ENCODE assay signal across 21 cellular contexts in the genomic region with DNA sequence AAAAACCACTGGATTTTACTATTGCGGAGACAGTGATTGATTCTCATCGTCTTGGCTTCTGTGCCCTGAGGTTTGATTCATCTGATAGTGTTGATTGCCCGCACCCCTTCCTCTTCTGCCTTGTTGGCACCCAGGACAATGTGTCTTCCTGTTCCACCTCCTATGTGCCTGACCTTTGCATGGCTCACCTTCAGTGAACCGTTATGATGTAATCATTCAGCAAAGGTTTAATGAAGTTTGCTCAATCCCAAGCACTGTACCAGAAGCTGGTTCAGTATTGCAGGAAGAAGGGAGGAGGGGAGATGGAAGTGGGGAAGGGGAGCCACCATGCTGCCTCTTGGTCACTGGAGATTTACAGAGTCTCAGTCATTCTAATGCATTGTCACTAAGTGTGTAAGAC. TPM values are rescaled to one million over a fixed set of nuclear protein-coding genes. Genes with fewer than 3 reads are reported as not detected.
DNase-seq lines count a peak whose midpoint lies in the region; ATAC-seq, FAIRE-seq and TF ChIP-seq lines count a peak whose summit lies in the region.
"Had no signal": no experiment of that assay in that cellular context is flagged by ENCODE, and none has a peak within 500 bp of the region (broad histone marks: within the 10 kb centered on the region; RNA-seq: fewer than 3 reads in every experiment).

No MANE protein-coding gene starts in this region.

- H3K4me2 ChIP-seq in H1 (ENCODE audit: insufficient read depth in 1 of 2, low read depth in 2 of 2, low read length in 2 of 2), result no peak overlapping the region
- H3K4me2 ChIP-seq: A549 had no signal

- CTCF ChIA-PET in H1 (lab: Charles Lee; ENCODE audit: partially characterized antibody), result interaction anchor here (1.8 kb wide), 1 partner anchor 10 kb away, joined by 4 read pairs; no protein-coding TSS in a partner anchor

- H3K4me1 ChIP-seq in H1 (replicated peaks in 1 of 4; ENCODE audit: control insufficient read depth in 3 of 4, insufficient read depth in 4 of 4, low read length in 3 of 4), result peaks cover 0 to 3% (median 1%) of the 10 kb centered on the region in 4 experiments; a peak in 2 of 7 replicates
- H3K4me1 ChIP-seq in liver (ENCODE audit: control insufficient read depth in 4 of 4, insufficient read depth in 4 of 4, low read length in 3 of 4), result peaks cover 0 to 3% (median 0%) of the 10 kb centered on the region in 4 donors
- H3K4me1 ChIP-seq: A549 had no signal

- FAIRE-seq in H1 (lab: Jason Lieb, UNC), result peak; percentile 13
- no peak for FAIRE-seq in urothelium cell line (lab: Jason Lieb, UNC)
- FAIRE-seq: A549, G401.6, GM12892, GM19239 had no signal

- H3K27ac ChIP-seq in H1 (ENCODE audit: low read depth, low read length) (no peak overlapping the region), liver (ENCODE audit: low read depth in 1 of 2, low read length in 2 of 2) (no peak overlapping the region)
- H3K27ac ChIP-seq: A549, GM23248 had no signal

- no peak for TF ChIP-seq CTCF in H1 (IDR thresholded peaks at IDR 0.05; ENCODE audit: control extremely low read depth in 1 of 3, insufficient read depth in 1 of 3, low read depth in 1 of 3, low read length in 3 of 3)
- no peak for TF ChIP-seq CTCF in liver (IDR thresholded peaks at IDR 0.05; ENCODE audit: low read depth, low read length, missing input control)

- no peak overlapping the region for H2BK12ac ChIP-seq in H1 (ENCODE audit: low read depth, low read length)

- TF ChIP-seq RAD21 in H1 (IDR thresholded peaks at IDR 0.05 in 1 of 2, conservative IDR thresholded peaks at IDR 0.05 in 1 of 2; ENCODE audit: low read depth in 2 of 2, low read length in 2 of 2) (no peak), liver (IDR thresholded peaks at IDR 0.05) (peak in 1 of 2 donors; percentile 22)

- H2BK20ac ChIP-seq in H1 (ENCODE audit: low read length), result no peak overlapping the region

- no peak overlapping the region for H4K8ac ChIP-seq in H1 (ENCODE audit: extremely low read depth, insufficient read depth, low read length)

- H2BK120ac ChIP-seq in H1 (replicated peaks; ENCODE audit: low read depth, low read length), result no peak overlapping the region

- H3K27me3 ChIP-seq in H1 (replicated peaks in 1 of 4; ENCODE audit: control insufficient read depth in 3 of 4, extremely low read depth in 1 of 4, insufficient read depth in 3 of 4, low read length in 3 of 4) (no peaks in the 10 kb centered on the region), liver (ENCODE audit: control insufficient read depth in 4 of 4, insufficient read depth in 4 of 4, low read length in 3 of 4) (no peaks in the 10 kb centered on the region)

- no peaks in the 10 kb centered on the region for H3K23me2 ChIP-seq in H1 (ENCODE audit: low read depth, low read length)

- DNase-seq in HuH-7 (ENCODE audit: low spot score), result peak; percentile 32
- no peak for DNase-seq in H1 (ENCODE audit: low read depth in 1 of 2, low spot score in 2 of 2)
- no peak for DNase-seq in urothelium cell line (ENCODE audit: low spot score)
- no peak for DNase-seq in activated effector memory CD4-positive, alpha-beta T cell treated with anti-CD3 and anti-CD28 coated beads, Interleukin-2, amount 50 U/mL, for 16 hours
- DNase-seq: 8988T; ACHN; C1 segment of cervical spinal cord; CD4-positive, alpha-beta memory T cell; COR-L47; DMS153; DND-41; GM23248; H9 had no signal

- ATAC-seq in HG03139 (IDR thresholded peaks at IDR 0.05; ENCODE audit: unreplicated experiment) (no peak), HG02973 (IDR thresholded peaks at IDR 0.05; ENCODE audit: unreplicated experiment) (no peak)
- ATAC-seq: A549, HCT116 had no signal

- no peak for TF ChIP-seq POLR2A in H1 (IDR thresholded peaks at IDR 0.05; ENCODE audit: control extremely low read depth in 1 of 2, low read depth in 2 of 2, low read length in 2 of 2)

- no peak overlapping the region for H3K23ac ChIP-seq in H1 (ENCODE audit: insufficient read length)

- no peak overlapping the region for H2AK5ac ChIP-seq in H1 (ENCODE audit: low read depth, low read length)

- H2BK5ac ChIP-seq in H1 (ENCODE audit: low read depth, low read length), result no peak overlapping the region

- H3K14ac ChIP-seq in H1 (ENCODE audit: insufficient read length), result no peak overlapping the region

- H2BK15ac ChIP-seq in H1 (ENCODE audit: low read length), result no peak overlapping the region

- H4K20me1 ChIP-seq in H1 (replicated peaks in 1 of 2; ENCODE audit: control insufficient read depth in 1 of 2, insufficient read depth in 2 of 2, low read length in 2 of 2), result no peaks in the 10 kb centered on the region

- H3K4me3 ChIP-seq in H1 (ENCODE audit: extremely low read depth in 1 of 4, insufficient read depth in 2 of 4, low read depth in 3 of 4, low read length in 4 of 4) (no peak overlapping the region), liver (ENCODE audit: low read depth in 1 of 3, low read length in 3 of 3) (no peak overlapping the region)
- H3K4me3 ChIP-seq: A549, GM23248 had no signal

- no peaks in the 10 kb centered on the region for H3K9me3 ChIP-seq in H1 (ENCODE audit: insufficient read depth in 2 of 2, low read depth in 1 of 2, low read length in 1 of 2)
- no peaks in the 10 kb centered on the region for H3K9me3 ChIP-seq in liver (ENCODE audit: control insufficient read depth in 4 of 4, low read length in 3 of 4)
- H3K9me3 ChIP-seq: A549 had no signal

- H3K36me3 ChIP-seq in H1 (ENCODE audit: control insufficient read depth in 2 of 4, insufficient read depth in 4 of 4, low read length in 3 of 4), result no peaks in the 10 kb centered on the region
- H3K36me3 ChIP-seq in liver (ENCODE audit: control insufficient read depth in 4 of 4, insufficient read depth in 3 of 4, low read depth in 1 of 4, low read length in 3 of 4), result no peaks in the 10 kb centered on the region

- no peak overlapping the region for H4K91ac ChIP-seq in H1 (replicated peaks; ENCODE audit: insufficient read length, low read length)

- no peak overlapping the region for H3K4ac ChIP-seq in H1 (replicated peaks; ENCODE audit: insufficient read length, low read depth, low read length)

- no peak overlapping the region for H2AFZ ChIP-seq in H1 (ENCODE audit: low read length)
- H2AFZ ChIP-seq: GM23248 had no signal

- POLR2A ChIA-PET in H1 (lab: Charles Lee; ENCODE audit: partially characterized antibody), result no interaction called here

- no peak for TF ChIP-seq EP300 in H1 (IDR thresholded peaks at IDR 0.05; ENCODE audit: borderline replicate concordance in 1 of 2, low read depth in 2 of 2, low read length in 2 of 2)

- no peak overlapping the region for H4K5ac ChIP-seq in H1 (ENCODE audit: insufficient read length, low read depth, low read length)

- no peak overlapping the region for H3K56ac ChIP-seq in H1 (replicated peaks; ENCODE audit: insufficient read length, low read depth, low read length)

- H3K9ac ChIP-seq in H1 (replicated peaks in 1 of 4; ENCODE audit: extremely low read depth in 1 of 4, low read depth in 3 of 4, low read length in 3 of 4) (no peak overlapping the region), liver (ENCODE audit: low read depth in 1 of 2, low read length in 2 of 2) (no peak overlapping the region)
- H3K9ac ChIP-seq: GM23248 had no signal

- H3K79me1 ChIP-seq in H1 (ENCODE audit: low read depth, low read length), result no peaks in the 10 kb centered on the region

- WGBS in H1 (ENCODE audit: extremely low coverage in 1 of 2, insufficient coverage in 1 of 2, insufficient read length in 1 of 2, insufficient replicate concordance in 2 of 2, low coverage in 1 of 2, low lambda C conversion rate in 2 of 2, missing lambda C conversion rate in 1 of 2), 2 experiments, result 94% methylated on average over 4 of the region's 4 CpGs; no CpG with 5 or more reads in 1 of the 2 experiments
- WGBS in liver, result 42% methylated on average over 4 of the region's 4 CpGs

- no peak overlapping the region for H3K18ac ChIP-seq in H1 (ENCODE audit: extremely low read depth, low read length)

- no peaks in the 10 kb centered on the region for H3K79me2 ChIP-seq in H1 (ENCODE audit: control insufficient read depth in 1 of 2, insufficient read depth in 2 of 2, low read length in 2 of 2)

TF ChIP-seq in H1, 55 proteins besides CTCF, POLR2A, EP300 and RAD21 (continues in another document):
- TF ChIP-seq CBX5 (IDR thresholded peaks at IDR 0.05; ENCODE audit: low read depth, low read length), result no peak
- TF ChIP-seq TAF1 (IDR thresholded peaks at IDR 0.05; ENCODE audit: low read depth, low read length), result no peak
- no peak for TF ChIP-seq SRF (IDR thresholded peaks at IDR 0.05; ENCODE audit: low read depth, low read length)
- TF ChIP-seq RXRA (IDR thresholded peaks at IDR 0.05; ENCODE audit: insufficient read depth, low read depth, low read length), result no peak
- TF ChIP-seq TAF7 (optimal IDR thresholded peaks at IDR 0.05; ENCODE audit: borderline replicate concordance, low read depth, low read length), result no peak
- no peak for TF ChIP-seq KDM4A (IDR thresholded peaks at IDR 0.05; ENCODE audit: low read depth, low read length, severe bottlenecking)
- TF ChIP-seq CBX8 (IDR thresholded peaks at IDR 0.05; ENCODE audit: borderline replicate concordance, low read depth, low read length), result no peak
- no peak for TF ChIP-seq ZNF274 (IDR thresholded peaks at IDR 0.05; ENCODE audit: borderline replicate concordance, extremely low read depth, low read length)

RNA-seq across cellular contexts. Expression of a gene that starts 36.3 kb away (rescaled TPM):
- total RNA-seq in H1 (2021; fragmentation: NEBNext Ultra II Directional; extraction: Animal tissue kit (Norgen Biotek cat#: 25700)), result 3.4 and 3.7 TPM in 2 replicates
- polyA plus RNA-seq in H1 (2011; rRNA removed) (0.91 and 1.4 TPM in 2 replicates), liver (1 to 10 TPM; 6.5 to 8.7 TPM)
- polyA plus RNA-seq in H1 (2011; cell fraction: cytosol; rRNA removed), result 1.2 TPM
- 1.1 TPM for polyA plus RNA-seq in H1 (2011; cell fraction: nucleus; rRNA removed)
- polyA plus RNA-seq in H1 (2012, experiment 1 of 2), result 1.1 to 1.9 TPM (median 1.5 TPM) in 4 replicates
- 0.56 TPM for polyA plus RNA-seq in H1 (2012, experiment 2 of 2)
- 3.1 TPM for polyA plus RNA-seq in H1 (2013, experiment 1 of 2)
- polyA plus RNA-seq in H1 (2013, experiment 2 of 2), result 3.9 TPM
- 2.0 and 3.8 TPM in 2 replicates for polyA minus RNA-seq in H1 (2011; rRNA and poly(A)+ RNA removed)
- not detected for polyA minus RNA-seq in H1 (2011; cell fraction: cytosol; rRNA and poly(A)+ RNA removed)
- polyA minus RNA-seq in H1 (2011; cell fraction: nucleus; rRNA and poly(A)+ RNA removed), result 1.9 TPM
- total RNA-seq in liver, result 10 to 100 TPM in 1 of 2 donors, 1 to 10 TPM in 1; 6.5 to 37.0 TPM
- total RNA-seq: CD4-positive, alpha-beta memory T cell had no signal
- polyA plus RNA-seq: CD4-positive, alpha-beta memory T cell had no signal
